ENCODE assay signal across 31 cellular contexts in genomic region chr4:21645776-21646175, GRCh38.
"Had no signal": no experiment of that assay in that cellular context is flagged by ENCODE, and none has a peak within 500 bp of the region (broad histone marks: within the 10 kb centered on the region; RNA-seq: fewer than 3 reads in every experiment).

No MANE protein-coding gene starts in this region.

- H3K27me3 ChIP-seq: adrenal gland, ascending aorta, body of pancreas, brain microvascular endothelial cell, breast epithelium, cardiac muscle cell had no signal

- H3K9me3 ChIP-seq: adrenal gland, ascending aorta, breast epithelium had no signal

- H3K27ac ChIP-seq: adrenal gland, ascending aorta, body of pancreas, brain microvascular endothelial cell, breast epithelium, cardiac muscle cell had no signal

- ATAC-seq: activated naive CD4-positive, alpha-beta T cell treated with anti-CD3 and anti-CD28 coated beads, Interleukin-2, amount 50 U/mL, for 72 hours; activated naive CD8-positive, alpha-beta T cell treated with anti-CD3 and anti-CD28 coated beads, Interleukin-2, amount 50 U/mL, for 24 hours; activated T-cell treated with anti-CD3 and anti-CD28 coated beads, Interleukin-2, amount 50 U/mL, for 4 hours; activated T-cell treated with anti-CD3 and anti-CD28 coated beads, Interleukin-2, amount 50 U/mL, for 72 hours; activated T-helper 17 cell treated with anti-CD3 and anti-CD28 coated beads, Interleukin-2, amount 50 U/mL, for 72 hours; body of pancreas had no signal

- DNase-seq: activated effector memory CD4-positive, alpha-beta T cell treated with anti-CD3 and anti-CD28 coated beads, Interleukin-2, amount 50 U/mL, for 16 hours; activated effector memory CD4-positive, alpha-beta T cell treated with Interleukin-2 at 50 U/mL for 16 hours; activated gamma-delta T cell; activated gamma-delta T cell treated with Interleukin-2 at 50 U/mL for 16 hours; activated naive CD4-positive, alpha-beta T cell; activated naive CD4-positive, alpha-beta T cell treated with anti-CD3 and anti-CD28 coated beads for 36 hours; activated naive CD4-positive, alpha-beta T cell treated with anti-CD3 and anti-CD28 coated beads, Interleukin-2, amount 10 ng/mL, durations not matched to agents 7 days and 5 days; activated naive CD4-positive, alpha-beta T cell treated with anti-CD3 and anti-CD28 coated beads, Interleukin-2, amount 50 U/mL, for 16 hours; activated naive CD4-positive, alpha-beta T cell treated with Interleukin-2 at 50 U/mL for 16 hours; activated naive CD8-positive, alpha-beta T cell treated with anti-CD3 and anti-CD28 coated beads for 36 hours; activated naive CD8-positive, alpha-beta T cell treated with anti-CD3 and anti-CD28 coated beads, Interleukin-2, amount 10 ng/mL, durations not matched to agents 7 days and 5 days; activated naive CD8-positive, alpha-beta T cell treated with anti-CD3 and anti-CD28 coated beads, Interleukin-2, amount 50 U/mL, for 24 hours; activated T-cell treated with anti-CD3 and anti-CD28 coated beads, Interleukin-2, amount 50 U/mL, for 24 hours; activated T-cell treated with anti-CD3 and anti-CD28 coated beads, Interleukin-2, amount 50 U/mL, for 4 hours; activated T-cell treated with anti-CD3 and anti-CD28 coated beads, Interleukin-2, amount 50 U/mL, for 48 hours; activated T-cell treated with anti-CD3 and anti-CD28 coated beads, Interleukin-2, amount 50 U/mL, for 72 hours; adrenal gland; amniotic stem cell; amygdala; anterior cingulate cortex; aorta; body of pancreas; brain microvascular endothelial cell; caudate nucleus; central memory CD4-positive, alpha-beta T cell; cerebellar nuclear complex had no signal

- H3K4me3 ChIP-seq: adrenal gland, ascending aorta, body of pancreas, breast epithelium, cardiac muscle cell had no signal

- H3K36me3 ChIP-seq: adrenal gland, ascending aorta, brain microvascular endothelial cell, breast epithelium, cardiac muscle cell had no signal

- H3K4me1 ChIP-seq: adrenal gland, ascending aorta, body of pancreas, breast epithelium had no signal
